20 cellular contexts compared by ENCODE assay signal in genomic region chr10:4867520-4868356, GRCh38. TPM values are rescaled to one million over a fixed set of nuclear protein-coding genes. Genes with fewer than 3 reads are reported as not detected.
DNase-seq lines count a peak whose midpoint lies in the region; ATAC-seq, FAIRE-seq and TF ChIP-seq lines count a peak whose summit lies in the region.
"Had no signal": no experiment of that assay in that cellular context is flagged by ENCODE, and none has a peak within 500 bp of the region (broad histone marks: within the 10 kb centered on the region; RNA-seq: fewer than 3 reads in every experiment).

No MANE protein-coding gene starts in this region.

- intact Hi-C loops in IMR-90 (cut with micrococcal nuclease): no loop called here
- intact Hi-C loops in K562 (cut with micrococcal nuclease): loop anchor here (1.0 to 5.0 kb wide), 2 partner anchors 74 to 115 kb away; no protein-coding TSS in a partner anchor
- intact Hi-C loops in left ventricle myocardium inferior (cut with micrococcal nuclease): no loop called here
- intact Hi-C loops in kidney (cut with DNase I): no loop called here

- no peak overlapping the region for H4K91ac ChIP-seq in IMR-90 (ENCODE audit: insufficient read depth, low read depth, low read length)

- H4K20me1 ChIP-seq in IMR-90 (ENCODE audit: insufficient read depth, low read length) (no peaks in the 10 kb centered on the region), K562 (replicated peaks; ENCODE audit: control insufficient read depth, insufficient read depth, low read length) (no peaks in the 10 kb centered on the region)

- dilution Hi-C loops in IMR-90 (cut with HindIII; ENCODE audit: low sequenced_read_pairs, unreplicated experiment): no loop called here

- H2BK20ac ChIP-seq in IMR-90 (ENCODE audit: low read depth, low read length): no peak overlapping the region

- H2BK120ac ChIP-seq in IMR-90 (ENCODE audit: low read depth, low read length): no peak overlapping the region

- no peak overlapping the region for H3K4ac ChIP-seq in IMR-90 (ENCODE audit: low read depth, low read length)

- no peak; the same call in 1 of the 2 replicates for ATAC-seq in IMR-90 (ENCODE audit: low read depth)
- ATAC-seq in K562: peak; percentile 87
- ATAC-seq in thoracic aorta (ENCODE audit: insufficient number of reproducible peaks, low FRiP score, low read depth): peak; percentile 88
- ATAC-seq in GM21447 (IDR thresholded peaks at IDR 0.05; ENCODE audit: unreplicated experiment): no peak
- ATAC-seq: activated T-helper 17 cell treated with anti-CD3 and anti-CD28 coated beads, Interleukin-2, amount 50 U/mL, for 72 hours; effector memory CD8-positive, alpha-beta T cell; natural killer cell treated with Interleukin-12 subunit alpha and Interleukin-12 subunit beta and Interleukin-15 and Interleukin-18, amount 100 ng/mL, for 72 hours had no signal

- peak; percentile 99 for TF ChIP-seq EP300 in K562 (IDR thresholded peaks at IDR 0.05; ENCODE audit: low read length)

- no peak overlapping the region for H2AK5ac ChIP-seq in IMR-90 (ENCODE audit: low read depth, low read length)

- DNase-seq in IMR-90 (peak; percentile 8), K562 (ENCODE audit: extremely low read depth in 1 of 4, low spot score in 3 of 4) (peak; percentile 79 to 96 (median 82)), left ventricle myocardium inferior (no peak), thoracic aorta (ENCODE audit: low spot score) (no peak), kidney (no peak), T-helper 9 cell (no peak)
- DNase-seq: activated CD4-positive, alpha-beta memory T cell treated with anti-CD3 and anti-CD28 coated beads for 36 hours; anterior cingulate cortex; CD4-positive, CD25-positive, alpha-beta regulatory T cell; effector memory CD8-positive, alpha-beta T cell; Kasumi-1; NCI-H187 treated with DMSO at 0.1 percent for 48 hours; NCI-H69; stimulated activated CD4-positive, alpha-beta T cell treated with anti-CD3 and anti-CD28 coated beads, Interleukin-2, amount 100 ng/mL, for 48 hours had no signal

- H3K9ac ChIP-seq in IMR-90 (ENCODE audit: low read depth, low read length) (no peak overlapping the region), K562 (ENCODE audit: insufficient read depth in 1 of 2, low read depth in 2 of 2, low read length in 2 of 2) (peak overlapping the region in 1 of 2 experiments; percentile 74; a peak in 2 of 4 replicates), kidney (ENCODE audit: low read length in 2 of 2) (no peak overlapping the region)

- BruUV-seq in IMR-90 (replicated peaks; lab: Mats Ljungman, UMichigan) (no TSS peak), K562 (replicated peaks; lab: Mats Ljungman, UMichigan) (TSS peak; percentile 70)

- no peak overlapping the region for H4K5ac ChIP-seq in IMR-90 (ENCODE audit: low read depth, low read length)

- H3K9me1 ChIP-seq in IMR-90 (ENCODE audit: insufficient read depth, low read length) (no peaks in the 10 kb centered on the region), K562 (ENCODE audit: control insufficient read depth, insufficient read depth, low read length) (no peaks in the 10 kb centered on the region)

- H3K4me1 ChIP-seq in IMR-90 (ENCODE audit: control insufficient read depth, insufficient read depth, low read length) (no peaks in the 10 kb centered on the region), K562 (replicated peaks in 1 of 2; ENCODE audit: control insufficient read depth in 2 of 2, insufficient read depth in 2 of 2, low read length in 2 of 2) (peaks cover 13 to 45% of the 10 kb centered on the region in 2 experiments; a peak in 4 of 5 replicates), left ventricle myocardium inferior (peaks cover 7% of the 10 kb centered on the region), thoracic aorta (ENCODE audit: control insufficient read depth in 1 of 2, low read depth in 2 of 2) (peaks cover 0 to 21% of the 10 kb centered on the region in 2 donors), kidney (ENCODE audit: control insufficient read depth in 1 of 2, insufficient read depth in 1 of 2, low read depth in 1 of 2, low read length in 2 of 2) (no peaks in the 10 kb centered on the region)
- H3K4me1 ChIP-seq: vagina had no signal

- H3K27me3 ChIP-seq in IMR-90 (ENCODE audit: control insufficient read depth, insufficient read depth, low read length): no peaks in the 10 kb centered on the region
- H3K27me3 ChIP-seq in K562 (ENCODE audit: control insufficient read depth in 2 of 2, insufficient read depth in 2 of 2, low read length in 2 of 2): no peaks in the 10 kb centered on the region
- H3K27me3 ChIP-seq in left ventricle myocardium inferior (ENCODE audit: low read depth): no peaks in the 10 kb centered on the region
- H3K27me3 ChIP-seq in thoracic aorta (replicated peaks; ENCODE audit: insufficient read depth): no peaks in the 10 kb centered on the region
- H3K27me3 ChIP-seq: vagina had no signal

- no peaks in the 10 kb centered on the region for H3K79me1 ChIP-seq in IMR-90 (ENCODE audit: low read depth in 1 of 2, low read length in 2 of 2)

- H3K4me3 ChIP-seq in IMR-90 (ENCODE audit: insufficient read depth, low read depth, low read length): no peak overlapping the region
- peak overlapping the region; percentile 5; the same call in 1 of the 2 replicates for H3K4me3 ChIP-seq in K562
- no peak overlapping the region for H3K4me3 ChIP-seq in left ventricle myocardium inferior
- peak overlapping the region; percentile 10 for H3K4me3 ChIP-seq in thoracic aorta
- H3K4me3 ChIP-seq in kidney (ENCODE audit: low read length in 2 of 2): no peak overlapping the region
- H3K4me3 ChIP-seq: vagina had no signal

- H3K18ac ChIP-seq in IMR-90 (ENCODE audit: low read depth, low read length): no peak overlapping the region

- POLR2A ChIA-PET in IMR-90 (lab: Charles Lee; ENCODE audit: unreplicated experiment) (no interaction called here), K562 (lab: Yijun Ruan, JAX) (interaction anchor here (0.6 to 2.0 kb wide), 13 partner anchors 8 to 878 kb away, joined by 3 to 9 read pairs (median 4); partner anchors contain the start of genes AKR1E2 and TUBAL3)

- TF ChIP-seq CTCF in IMR-90 (conservative IDR thresholded peaks at IDR 0.05; ENCODE audit: low read depth, low read length) (no peak), K562 (IDR thresholded peaks at IDR 0.05 in 2 of 3, conservative IDR thresholded peaks at IDR 0.05 in 1 of 3; ENCODE audit: insufficient read depth in 2 of 3, low read depth in 1 of 3, low read length in 3 of 3) (no peak), left ventricle myocardium inferior (IDR thresholded peaks at IDR 0.05; ENCODE audit: borderline replicate concordance) (no peak), thoracic aorta (IDR thresholded peaks at IDR 0.05) (no peak), kidney (IDR thresholded peaks at IDR 0.05; ENCODE audit: borderline replicate concordance, extremely low read depth, insufficient read depth) (no peak)

- H2AK9ac ChIP-seq in IMR-90 (replicated peaks; ENCODE audit: low read depth, low read length, poor library complexity): no peak overlapping the region

- no peak overlapping the region for H3K4me2 ChIP-seq in IMR-90 (ENCODE audit: low read depth, low read length)
- H3K4me2 ChIP-seq in K562 (ENCODE audit: insufficient read depth, low read length): peak overlapping the region; percentile 59

- H3K9me3 ChIP-seq in IMR-90 (ENCODE audit: control insufficient read depth, insufficient read depth, low read length) (no peaks in the 10 kb centered on the region), K562 (replicated peaks; ENCODE audit: control insufficient read depth, insufficient read depth, low read depth, low read length) (no peaks in the 10 kb centered on the region), left ventricle myocardium inferior (replicated peaks) (no peaks in the 10 kb centered on the region), thoracic aorta (no peaks in the 10 kb centered on the region), kidney (ENCODE audit: control insufficient read depth in 1 of 2, low read length in 2 of 2) (no peaks in the 10 kb centered on the region)
- H3K9me3 ChIP-seq: vagina had no signal

- 60% methylated on average over 1 of the region's 9 CpGs; no CpG with 5 or more reads in 1 of the 2 experiments for WGBS in IMR-90 (ENCODE audit: extremely low coverage in 2 of 2, insufficient read length in 1 of 2), 2 experiments
- WGBS in K562 (ENCODE audit: insufficient coverage, low coverage, missing lambda C conversion rate): 2% methylated on average over 9 of the region's 9 CpGs

- H3K14ac ChIP-seq in IMR-90 (replicated peaks; ENCODE audit: low read depth, low read length): no peak overlapping the region

- H2BK5ac ChIP-seq in IMR-90 (ENCODE audit: low read depth, low read length, poor library complexity, severe bottlenecking): no peak overlapping the region

- no peak overlapping the region for H3K27ac ChIP-seq in IMR-90 (ENCODE audit: insufficient read depth, low read length)
- peak overlapping the region; percentile 95 for H3K27ac ChIP-seq in K562 (ENCODE audit: extremely low read depth, low read depth, low read length)
- H3K27ac ChIP-seq in left ventricle myocardium inferior (replicated peaks): peak overlapping the region; percentile 73
- H3K27ac ChIP-seq in thoracic aorta: peak overlapping the region; percentile 58 to 71
- no peak overlapping the region for H3K27ac ChIP-seq in kidney (ENCODE audit: low read depth in 2 of 2, low read length in 2 of 2)
- H3K27ac ChIP-seq: RWPE1, vagina had no signal

- in situ Hi-C loops in IMR-90 (cut with MboI; ENCODE audit: low sequenced_read_pairs): no loop called here
- in situ Hi-C loops in K562 (cut with MboI): no loop called here

- CTCF ChIA-PET in IMR-90 (lab: Yijun Ruan, JAX) (no interaction called here), K562 (lab: Yijun Ruan, JAX; ENCODE audit: low intra/inter-chr PET ratio) (interaction anchor here (1.0 kb wide), 1 partner anchor 417 kb away, joined by 3 read pairs; no protein-coding TSS in a partner anchor)

- FAIRE-seq in K562 (lab: Jason Lieb, UNC) (peak; percentile 99), kidney (lab: Jason Lieb, UNC) (no peak)
- FAIRE-seq: G401.6 had no signal

- H2BK15ac ChIP-seq in IMR-90 (ENCODE audit: low read depth, low read length): no peak overlapping the region

- H3K36me3 ChIP-seq in IMR-90 (ENCODE audit: control insufficient read depth, insufficient read depth, low read length) (no peaks in the 10 kb centered on the region), K562 (ENCODE audit: control insufficient read depth, insufficient read depth, low read length) (no peaks in the 10 kb centered on the region), left ventricle myocardium inferior (no peaks in the 10 kb centered on the region), thoracic aorta (no peaks in the 10 kb centered on the region), kidney (ENCODE audit: control insufficient read depth in 1 of 2, insufficient read depth in 2 of 2, low read length in 2 of 2) (no peaks in the 10 kb centered on the region)
- H3K36me3 ChIP-seq: vagina had no signal

- 0 out of 3 replicates have a peak, but pooled peaks cover 2% of the 10 kb centered on the region for H3K79me2 ChIP-seq in K562 (ENCODE audit: control insufficient read depth, insufficient read depth, low read length)

- no peak for TF ChIP-seq POLR2A in IMR-90 (IDR thresholded peaks at IDR 0.05; ENCODE audit: low read depth, low read length)
- peak; percentile 55 for TF ChIP-seq POLR2A in K562 (conservative IDR thresholded peaks at IDR 0.05)

- H4K8ac ChIP-seq in IMR-90 (ENCODE audit: low read depth in 2 of 2, low read length in 2 of 2): no peak overlapping the region

- H2AFZ ChIP-seq in IMR-90 (replicated peaks; ENCODE audit: low read length, poor library complexity) (no peak overlapping the region), K562 (ENCODE audit: low read depth, low read length) (peak overlapping the region; percentile 65)

- no peak for TF ChIP-seq RAD21 in IMR-90 (IDR thresholded peaks at IDR 0.05; ENCODE audit: low read length)
- peak in 1 of 2 experiments; percentile 37; a peak in 1 of 4 replicates for TF ChIP-seq RAD21 in K562 (CRISPR knock-in tag; conservative IDR thresholded peaks at IDR 0.05 in 1 of 2, IDR thresholded peaks at IDR 0.05 in 1 of 2)

- no peak overlapping the region for H3K56ac ChIP-seq in IMR-90 (ENCODE audit: extremely low read depth, insufficient read depth, low read length)

- no peak overlapping the region for H3K23ac ChIP-seq in IMR-90 (ENCODE audit: low read depth, low read length)

RNA-seq across cellular contexts. Expression of gene AKR1E2, which starts 41.7 kb away (rescaled TPM):
- 2.2 and 3.4 TPM in 2 replicates for total RNA-seq in IMR-90 (2012; rRNA removed)
- polyA plus RNA-seq in IMR-90 (2012; rRNA removed): 1.1 and 1.2 TPM in 2 replicates
- polyA plus RNA-seq in IMR-90 (2012; cell fraction: cytosol; rRNA removed): 0.76 and 0.79 TPM in 2 replicates
- 1.9 and 4.7 TPM in 2 replicates for polyA plus RNA-seq in IMR-90 (2012; cell fraction: nucleus; rRNA removed; ENCODE audit: low replicate concordance)
- total RNA-seq in K562 (2011; cell fraction: chromatin; rRNA removed; ENCODE audit: low replicate concordance): 28.7 and 36.4 TPM in 2 replicates
- total RNA-seq in K562 (2011; cell fraction: nucleolus; rRNA removed): 18.3 and 20.9 TPM in 2 replicates
- 19.0 and 25.1 TPM in 2 replicates for total RNA-seq in K562 (2011; cell fraction: nucleoplasm; rRNA removed)
- total RNA-seq in K562 (2014; rRNA removed): 7.6 and 11.1 TPM in 2 replicates
- total RNA-seq in K562 (2014; rRNA removed; fragmentation: Illumina TruSeq; extraction: Trizol): 12.1 and 13.9 TPM in 2 replicates
- 9.1 and 9.7 TPM in 2 replicates for total RNA-seq in K562 (2015; rRNA removed; fragmentation: Illumina TruSeq; extraction: Trizol)
- 16.6 and 17.1 TPM in 2 replicates for total RNA-seq in K562 (2021)
- polyA plus RNA-seq in K562 (2011; rRNA removed): 7.0 and 9.8 TPM in 2 replicates
- 4.0 and 7.1 TPM in 2 replicates for polyA plus RNA-seq in K562 (2011; cell fraction: cytosol; rRNA removed)
- polyA plus RNA-seq in K562 (2011; cell fraction: nucleus; rRNA removed): 12.8 and 20.9 TPM in 2 replicates
- polyA plus RNA-seq in K562 (2012): 9.7 and 16.0 TPM in 2 replicates
- polyA plus RNA-seq in K562 (2014; fragmentation: Illumina TruSeq; extraction: Trizol): 11.6 and 12.2 TPM in 2 replicates
- 1 to 10 TPM; 4.2 to 4.7 TPM for polyA plus RNA-seq in K562 (2014; fragmentation: Nextera tagmentation; extraction: Ambion mirVana)
- 10.9 and 12.1 TPM in 2 replicates for polyA plus RNA-seq in K562 (2014; rRNA removed)
- polyA minus RNA-seq in K562 (2011; rRNA and poly(A)+ RNA removed): 14.7 and 18.8 TPM in 2 replicates
- 4.4 and 5.0 TPM in 2 replicates for polyA minus RNA-seq in K562 (2011; cell fraction: cytosol; rRNA and poly(A)+ RNA removed)
- polyA minus RNA-seq in K562 (2011; cell fraction: nucleus; rRNA and poly(A)+ RNA removed): 12.0 and 12.4 TPM in 2 replicates
- total RNA-seq in left ventricle myocardium inferior: 5.9 TPM
- total RNA-seq in thoracic aorta: 10 to 100 TPM; 11.1 to 17.6 TPM
- total RNA-seq in kidney: 5.8 TPM
- 1.8 TPM for polyA plus RNA-seq in kidney (ENCODE audit: insufficient read depth, low read depth, low replicate concordance)

Comparison
In these comparisons a context has a peak if more than half of its experiments do, and no peak if none do; other contexts are left out.
1. ATAC-seq: peak in K562 (single experiment) and thoracic aorta (single experiment); none in IMR-90 (single experiment) and GM21447 (single experiment).
2. DNase-seq: peak in IMR-90 (single experiment) and K562 (4 of 4); none in left ventricle myocardium inferior (single experiment), thoracic aorta (single experiment), kidney (single experiment) and T-helper 9 cell (single experiment).
3. H3K27ac ChIP-seq: peak in K562 (single experiment), left ventricle myocardium inferior (single experiment) and thoracic aorta (2 of 2); none in IMR-90 (single experiment) and kidney (0 of 2).
4. H3K4me3 ChIP-seq: peak in K562 (single experiment) and thoracic aorta (single experiment); none in IMR-90 (single experiment), left ventricle myocardium inferior (single experiment) and kidney (0 of 2).